Comparison of ENCODE assay signal across 20 cellular contexts in the genomic region with DNA sequence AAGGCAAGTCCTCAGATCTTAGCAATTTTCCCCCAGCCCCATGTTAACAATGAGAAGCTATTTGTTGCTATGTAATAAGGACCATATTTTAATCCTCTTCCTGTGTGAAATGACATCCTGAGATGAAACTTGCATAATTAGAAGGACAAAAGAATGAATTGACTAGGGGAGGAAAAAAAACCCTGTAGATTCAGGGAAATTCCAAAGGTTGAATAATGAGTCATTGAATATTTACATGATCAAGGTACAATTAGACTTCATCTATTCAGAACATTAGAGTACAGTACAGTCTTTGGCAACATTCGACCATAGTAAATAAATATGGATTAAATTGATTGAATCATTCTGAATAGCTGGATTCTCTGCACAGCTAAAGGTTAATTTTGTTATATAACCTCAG. TPM values are rescaled to one million over a fixed set of nuclear protein-coding genes. Genes with fewer than 3 reads are reported as not detected.
DNase-seq lines count a peak whose midpoint lies in the region; ATAC-seq and TF ChIP-seq lines count a peak whose summit lies in the region.
"Had no signal": no experiment of that assay in that cellular context is flagged by ENCODE, and none has a peak within 500 bp of the region (broad histone marks: within the 10 kb centered on the region; RNA-seq: fewer than 3 reads in every experiment).

No MANE protein-coding gene starts in this region.

- H3K27me3 Mint-ChIP-seq in activated B cell treated with CpG ODN at 0.5 μM for 24 hours = no peaks in the 10 kb centered on the region

- H3K4me1 ChIP-seq in iPS-18a (ENCODE audit: control insufficient read depth, low read depth, low read length) = peaks cover 16% of the 10 kb centered on the region
- H3K4me1 ChIP-seq in upper lobe of right lung = no peaks in the 10 kb centered on the region
- H3K4me1 ChIP-seq: BLaER1 treated with 17β-estradiol and CSF1 and Interleukin-3, amounts not matched to agents 10 nM and 100 nM; spleen had no signal

- no peak overlapping the region for H3K4me3 Mint-ChIP-seq in activated B cell treated with CpG ODN at 0.5 μM for 24 hours

- DNase-seq in NCI-H526 (lab: John Stamatoyannopoulos, UW) (peak; percentile 37 to 51), NCI-H526 treated with DMSO at 0.1 percent for 48 hours (lab: John Stamatoyannopoulos, UW) (no peak), activated B cell treated with CpG ODN at 0.5 μM for 24 hours (no peak), upper lobe of right lung (no peak), omental fat pad (ENCODE audit: low spot score) (no peak)
- DNase-seq in stimulated activated naive CD8-positive, alpha-beta T cell treated with anti-CD3 and anti-CD28 coated beads, Interleukin-15, Interleukin-2, amounts not matched to agents 100 U/mL and 50 U/mL, for 24 hours = no peak
- DNase-seq in stimulated activated CD4-positive, alpha-beta T cell treated with anti-CD3 and anti-CD28 coated beads, Interleukin-12 subunit alpha, Interleukin-12 subunit beta, amount 100 ng/mL, for 4 hours = no peak
- DNase-seq: activated CD4-positive, alpha-beta T cell treated with anti-CD3 and anti-CD28 coated beads for 48 hours; DMS79; effector CD4-positive, alpha-beta T cell; hippocampal formation; NCI-H1092; ovary; spleen; stimulated activated naive CD4-positive, alpha-beta T cell had no signal

- H3K27ac ChIP-seq in iPS-18a (ENCODE audit: low read length) (peak overlapping the region; percentile 25), upper lobe of right lung (no peak overlapping the region)
- H3K27ac ChIP-seq: BLaER1 treated with 17β-estradiol and CSF1 and Interleukin-3, amounts not matched to agents 10 nM and 100 nM; ovary; spleen had no signal

- TF ChIP-seq CTCF in activated B cell treated with CpG ODN at 0.5 μM for 24 hours (IDR thresholded peaks at IDR 0.05) = no peak
- no peak for TF ChIP-seq CTCF in upper lobe of right lung (IDR thresholded peaks at IDR 0.05)
- TF ChIP-seq CTCF in omental fat pad (IDR thresholded peaks at IDR 0.05) = no peak

- no peaks in the 10 kb centered on the region for H3K36me3 Mint-ChIP-seq in activated B cell treated with CpG ODN at 0.5 μM for 24 hours (ENCODE audit: low read depth)

- H3K27me3 ChIP-seq in iPS-18a (ENCODE audit: control insufficient read depth, insufficient read depth, low read length) (no peaks in the 10 kb centered on the region), upper lobe of right lung (no peaks in the 10 kb centered on the region)
- H3K27me3 ChIP-seq: BLaER1 treated with 17β-estradiol and CSF1 and Interleukin-3, amounts not matched to agents 10 nM and 100 nM; ovary; spleen had no signal

- H3K36me3 ChIP-seq in iPS-18a (ENCODE audit: control insufficient read depth, low read depth, low read length) = no peaks in the 10 kb centered on the region
- H3K36me3 ChIP-seq in upper lobe of right lung = no peaks in the 10 kb centered on the region
- H3K36me3 ChIP-seq: BLaER1 treated with 17β-estradiol and CSF1 and Interleukin-3, amounts not matched to agents 10 nM and 100 nM; ovary; spleen had no signal

- intact Hi-C loops in activated B cell treated with CpG ODN at 0.5 μM for 24 hours (cut with micrococcal nuclease) = no loop called here
- intact Hi-C loops in upper lobe of right lung (cut with DNase I) = no loop called here

- no peaks in the 10 kb centered on the region for H3K9me3 ChIP-seq in iPS-18a (ENCODE audit: control insufficient read depth, low read depth, low read length)
- H3K9me3 ChIP-seq in upper lobe of right lung = no peaks in the 10 kb centered on the region
- H3K9me3 ChIP-seq: BLaER1 treated with 17β-estradiol and CSF1 and Interleukin-3, amounts not matched to agents 10 nM and 100 nM; ovary; spleen had no signal

- H3K9me3 Mint-ChIP-seq in activated B cell treated with CpG ODN at 0.5 μM for 24 hours = no peaks in the 10 kb centered on the region

- peaks cover 5% of the 10 kb centered on the region for H3K4me1 Mint-ChIP-seq in activated B cell treated with CpG ODN at 0.5 μM for 24 hours

- no peak overlapping the region for H3K4me3 ChIP-seq in iPS-18a (ENCODE audit: low read length)
- no peak overlapping the region for H3K4me3 ChIP-seq in upper lobe of right lung
- H3K4me3 ChIP-seq: BLaER1 treated with 17β-estradiol and CSF1 and Interleukin-3, amounts not matched to agents 10 nM and 100 nM; K562; ovary; spleen had no signal

- no peak overlapping the region for H3K27ac Mint-ChIP-seq in activated B cell treated with CpG ODN at 0.5 μM for 24 hours

- peak; percentile 31 for ATAC-seq in activated B cell treated with CpG ODN at 0.5 μM for 24 hours (ENCODE audit: low read depth)
- ATAC-seq in stimulated activated naive CD8-positive, alpha-beta T cell treated with anti-CD3 and anti-CD28 coated beads, Interleukin-15, Interleukin-2, amounts not matched to agents 100 U/mL and 50 U/mL, for 24 hours = peak; percentile 43
- no peak for ATAC-seq in upper lobe of right lung
- no peak for ATAC-seq in omental fat pad (ENCODE audit: low FRiP score)
- ATAC-seq: K562, Right ventricle myocardium inferior had no signal

- no peak overlapping the region for H3K9ac ChIP-seq in iPS-18a (ENCODE audit: low read length)
- H3K9ac ChIP-seq: BLaER1 treated with 17β-estradiol and CSF1 and Interleukin-3, amounts not matched to agents 10 nM and 100 nM had no signal

- CTCF ChIA-PET in activated B cell treated with CpG ODN at 0.5 μM for 24 hours (lab: Charles Lee) = no interaction called here

- POLR2A ChIA-PET in activated B cell treated with CpG ODN at 0.5 μM for 24 hours (lab: Charles Lee) = no interaction called here

RNA-seq across cellular contexts. Expression of gene MYBPC1, which starts 9.4 kb away (rescaled TPM):
- total RNA-seq in activated B cell treated with CpG ODN at 0.5 μM for 24 hours = not detected in 2 replicates
- not detected for total RNA-seq in upper lobe of right lung
- not detected for total RNA-seq in omental fat pad
- total RNA-seq: A172, K562 had no signal

Comparison
In these comparisons a context has a peak if more than half of its experiments do, and no peak if none do; other contexts are left out.
1. DNase-seq: peak in NCI-H526 (2 of 2); none in NCI-H526 treated with DMSO at 0.1 percent for 48 hours (single experiment), activated B cell treated with CpG ODN at 0.5 μM for 24 hours (single experiment), stimulated activated naive CD8-positive, alpha-beta T cell treated with anti-CD3 and anti-CD28 coated beads, Interleukin-15, Interleukin-2, amounts not matched to agents 100 U/mL and 50 U/mL, for 24 hours (single experiment), upper lobe of right lung (single experiment), stimulated activated CD4-positive, alpha-beta T cell treated with anti-CD3 and anti-CD28 coated beads, Interleukin-12 subunit alpha, Interleukin-12 subunit beta, amount 100 ng/mL, for 4 hours (single experiment) and omental fat pad (single experiment).
2. ATAC-seq: peak in activated B cell treated with CpG ODN at 0.5 μM for 24 hours (single experiment) and stimulated activated naive CD8-positive, alpha-beta T cell treated with anti-CD3 and anti-CD28 coated beads, Interleukin-15, Interleukin-2, amounts not matched to agents 100 U/mL and 50 U/mL, for 24 hours (single experiment); none in upper lobe of right lung (single experiment) and omental fat pad (single experiment).